Comparison of ENCODE assay signal across 8 cellular contexts in genomic region chr18:56651771-56652092, GRCh38. TPM values are rescaled to one million over a fixed set of nuclear protein-coding genes. Genes with fewer than 3 reads are reported as not detected.
DNase-seq lines count a peak whose midpoint lies in the region; ATAC-seq and TF ChIP-seq lines count a peak whose summit lies in the region.

No MANE protein-coding gene starts in this region.

- H3K27me3 Mint-ChIP-seq in activated CD4-positive, alpha-beta T cell treated with anti-CD3 and anti-CD28 coated beads, Interleukin-2, amount 10 ng/mL, durations not matched to agents 24 days and 14 days, result peaks cover 2% of the 10 kb centered on the region

- peak overlapping the region in 2 of 3 donors; percentile 75 to 83 for H3K27ac ChIP-seq in thyroid gland

- peaks cover 8% of the 10 kb centered on the region for H3K4me1 ChIP-seq in adipocyte (ENCODE audit: control insufficient read depth, insufficient read depth, low read length)
- H3K4me1 ChIP-seq in thyroid gland, result peaks cover 0 to 9% of the 10 kb centered on the region in 2 donors

- intact Hi-C loops in activated CD4-positive, alpha-beta T cell treated with anti-CD3 and anti-CD28 coated beads, Interleukin-2, amount 10 ng/mL, durations not matched to agents 24 days and 14 days (cut with micrococcal nuclease), result loop anchor here (1.0 to 5.0 kb wide), 4 partner anchors 13 to 1064 kb away; partner anchors contain the start of genes TCF4 and TXNL1
- intact Hi-C loops in thyroid gland (cut with DNase I), result no loop called here

- no peak for TF ChIP-seq POLR2A in thyroid gland (IDR thresholded peaks at IDR 0.05)

- peak overlapping the region; percentile 96 for H3K4me3 Mint-ChIP-seq in activated CD4-positive, alpha-beta T cell treated with anti-CD3 and anti-CD28 coated beads, Interleukin-2, amount 10 ng/mL, durations not matched to agents 24 days and 14 days

- peak overlapping the region; percentile 96 for H3K4me3 ChIP-seq in adipocyte (ENCODE audit: low read length)
- H3K4me3 ChIP-seq in thyroid gland (replicated peaks in 1 of 3), result peak overlapping the region; percentile 51 to 89 (median 78)

- peaks cover 6% of the 10 kb centered on the region for H3K9me3 Mint-ChIP-seq in activated CD4-positive, alpha-beta T cell treated with anti-CD3 and anti-CD28 coated beads, Interleukin-2, amount 10 ng/mL, durations not matched to agents 24 days and 14 days

- H3K27me3 ChIP-seq in adipocyte (replicated peaks; ENCODE audit: control insufficient read depth, insufficient read depth, low read length), result no peaks in the 10 kb centered on the region
- no peaks in the 10 kb centered on the region for H3K27me3 ChIP-seq in thyroid gland

- 5 to 11% methylated on average over 5 of the region's 5 CpGs for WGBS in thyroid gland, 2 donors

- H3K4me1 Mint-ChIP-seq in activated CD4-positive, alpha-beta T cell treated with anti-CD3 and anti-CD28 coated beads, Interleukin-2, amount 10 ng/mL, durations not matched to agents 24 days and 14 days, result peaks cover 49% of the 10 kb centered on the region

- H3K9me3 ChIP-seq in adipocyte (ENCODE audit: control insufficient read depth, low read length) (no peaks in the 10 kb centered on the region), thyroid gland (no peaks in the 10 kb centered on the region)

- peaks cover 11% of the 10 kb centered on the region for H3K36me3 Mint-ChIP-seq in activated CD4-positive, alpha-beta T cell treated with anti-CD3 and anti-CD28 coated beads, Interleukin-2, amount 10 ng/mL, durations not matched to agents 24 days and 14 days (ENCODE audit: low read depth)

- peak overlapping the region; percentile 96 for H3K27ac Mint-ChIP-seq in activated CD4-positive, alpha-beta T cell treated with anti-CD3 and anti-CD28 coated beads, Interleukin-2, amount 10 ng/mL, durations not matched to agents 24 days and 14 days

- H3K36me3 ChIP-seq in adipocyte (ENCODE audit: control insufficient read depth, insufficient read depth, low read length, severe bottlenecking) (no peaks in the 10 kb centered on the region), thyroid gland (no peaks in the 10 kb centered on the region)

- DNase-seq in activated CD4-positive, alpha-beta T cell treated with anti-CD3 and anti-CD28 coated beads, Interleukin-2, amount 10 ng/mL, durations not matched to agents 24 days and 14 days, result no peak
- no peak for DNase-seq in activated CD4-positive, alpha-beta T cell treated with anti-CD3 and anti-CD28 coated beads, Interleukin-2, amount 50 U/mL, for 48 hours
- DNase-seq in adipocyte (ENCODE audit: low read depth) (no peak), left lobe of liver (ENCODE audit: low spot score) (no peak), thyroid gland (no peak), hippocampal formation (lab: John Stamatoyannopoulos, UW) (no peak)
- no peak for DNase-seq in effector CD8-positive, alpha-beta T cell (lab: John Stamatoyannopoulos, UW)

- peak overlapping the region; percentile 92 for H3K9ac ChIP-seq in adipocyte (ENCODE audit: low read length)

- TF ChIP-seq CTCF in thyroid gland (IDR thresholded peaks at IDR 0.05), result no peak

- ATAC-seq in left lobe of liver, result peak; percentile 8
- ATAC-seq in HG03039 (IDR thresholded peaks at IDR 0.05; ENCODE audit: unreplicated experiment), result no peak

RNA-seq across cellular contexts. Expression of gene WDR7, which starts 0.6 kb away (rescaled TPM):
- total RNA-seq in activated CD4-positive, alpha-beta T cell treated with anti-CD3 and anti-CD28 coated beads, Interleukin-2, amount 10 ng/mL, durations not matched to agents 24 days and 14 days, result 20.8 and 26.0 TPM in 2 replicates
- total RNA-seq in left lobe of liver, result 15.4 TPM
- 10 to 100 TPM; 42.0 to 88.8 (median 49.6) TPM for total RNA-seq in thyroid gland

RNA-seq across cellular contexts. Expression of gene TXNL1, which starts 13.3 kb away (rescaled TPM):
- total RNA-seq in activated CD4-positive, alpha-beta T cell treated with anti-CD3 and anti-CD28 coated beads, Interleukin-2, amount 10 ng/mL, durations not matched to agents 24 days and 14 days, result 102 and 104 TPM in 2 replicates
- total RNA-seq in left lobe of liver (28.7 TPM), thyroid gland (100 to 1,000 TPM; 151 to 242 (median 168) TPM)
